Comparison of ENCODE assay signal across 24 cellular contexts in genomic region chr1:5198328-5198727, GRCh38.
"Had no signal": no experiment of that assay in that cellular context is flagged by ENCODE, and none has a peak within 500 bp of the region (broad histone marks: within the 10 kb centered on the region; RNA-seq: fewer than 3 reads in every experiment).

No MANE protein-coding gene starts in this region.

- H3K4me1 ChIP-seq: adrenal gland, ascending aorta, colonic mucosa, heart right ventricle, pancreas, psoas muscle, right atrium auricular region, upper lobe of left lung had no signal

- ATAC-seq: activated T-cell treated with anti-CD3 and anti-CD28 coated beads, Interleukin-2, amount 50 U/mL, for 4 hours; heart right ventricle; left lobe of liver; natural killer cell treated with Interleukin-12 subunit alpha and Interleukin-12 subunit beta and Interleukin-15 and Interleukin-18, amount 100 ng/mL, for 72 hours; pancreas; psoas muscle; stimulated activated naive CD8-positive, alpha-beta T cell treated with anti-CD3 and anti-CD28 coated beads, Interleukin-15, Interleukin-2, amounts not matched to agents 100 U/mL and 50 U/mL, for 24 hours had no signal

- H3K4me3 ChIP-seq: adrenal gland, ascending aorta, colonic mucosa, dorsolateral prefrontal cortex, heart right ventricle, lung, pancreas, psoas muscle, right atrium auricular region, upper lobe of left lung had no signal

- H3K27ac ChIP-seq: adrenal gland, ascending aorta, brain microvascular endothelial cell, colonic mucosa, dorsolateral prefrontal cortex, epithelial cell of prostate, heart right ventricle, pancreas, psoas muscle, right atrium auricular region, upper lobe of left lung had no signal

- H3K27me3 ChIP-seq: ascending aorta, brain microvascular endothelial cell, colonic mucosa, pancreas, right atrium auricular region, upper lobe of left lung had no signal

- FAIRE-seq: kidney, pancreas had no signal

- DNase-seq: activated CD4-positive, alpha-beta T cell treated with anti-CD3 and anti-CD28 coated beads for 4 hours; activated CD4-positive, alpha-beta T cell treated with anti-CD3 and anti-CD28 coated beads, Interleukin-2, amount 50 U/mL, for 48 hours; activated CD4-positive, CD25-positive, alpha-beta regulatory T cell; activated CD8-positive, alpha-beta memory T cell treated with anti-CD3 and anti-CD28 coated beads, Interleukin-2, amount 50 U/mL, for 48 hours; activated naive CD4-positive, alpha-beta T cell; activated T-cell treated with anti-CD3 and anti-CD28 coated beads, Interleukin-2, amount 50 U/mL, for 4 hours; adrenal gland; brain microvascular endothelial cell; colonic mucosa; dorsolateral prefrontal cortex; heart right ventricle; kidney; pancreas; psoas muscle; stimulated activated CD4-positive, alpha-beta T cell treated with anti-CD3 and anti-CD28 coated beads, Interleukin-4, amount 100 ng/mL, for 24 hours; stimulated activated naive CD8-positive, alpha-beta T cell treated with anti-CD3 and anti-CD28 coated beads, Interleukin-15, Interleukin-2, amounts not matched to agents 100 U/mL and 50 U/mL, for 24 hours; T1000; upper lobe of left lung had no signal

- H3K9me3 ChIP-seq: adrenal gland, ascending aorta, colonic mucosa, heart right ventricle, pancreas, psoas muscle, right atrium auricular region, upper lobe of left lung had no signal

- H3K36me3 ChIP-seq: adrenal gland, ascending aorta, brain microvascular endothelial cell, colonic mucosa, heart right ventricle, pancreas, right atrium auricular region, upper lobe of left lung had no signal
